19 cellular contexts compared by ENCODE assay signal in genomic region chr6:105042648-105043047, GRCh38.
DNase-seq lines count a peak whose midpoint lies in the region; ATAC-seq, FAIRE-seq and TF ChIP-seq lines count a peak whose summit lies in the region.
"Had no signal": no experiment of that assay in that cellular context is flagged by ENCODE, and none has a peak within 500 bp of the region (broad histone marks: within the 10 kb centered on the region; RNA-seq: fewer than 3 reads in every experiment).

No MANE protein-coding gene starts in this region.

- DNase-seq in A549 (ENCODE audit: low read depth in 1 of 2, low spot score in 1 of 2) (no peak), astrocyte (ENCODE audit: low read depth) (no peak), mesothelial cell of epicardium (ENCODE audit: low spot score in 2 of 2, unreplicated experiment in 2 of 2) (no peak), KG1 (lab: John Stamatoyannopoulos, UW) (no peak), NCI-H1105 (lab: John Stamatoyannopoulos, UW) (no peak), kidney glomerular epithelial cell (lab: John Stamatoyannopoulos, UW) (no peak)
- DNase-seq in CD4-positive, alpha-beta memory T cell = no peak
- DNase-seq: C1 segment of cervical spinal cord, GDM1, NCI-H1048, NCI-H146, NCI-H2081, NCI-H510A, NCI-H82 had no signal

- peak overlapping the region; percentile 24; the same call in 2 of the 3 replicates for H3K4me2 ChIP-seq in A549
- no peak overlapping the region for H3K4me2 ChIP-seq in astrocyte (ENCODE audit: low read length)

- H3K27ac ChIP-seq in A549 (peak overlapping the region; percentile 11 to 56; a peak in 2 of 6 replicates), KOPT-K1 (ENCODE audit: low read depth, low read length, poor library complexity, severe bottlenecking) (peak overlapping the region; percentile 7), astrocyte (ENCODE audit: low read depth, low read length) (no peak overlapping the region)
- no peak overlapping the region for H3K27ac ChIP-seq in CD4-positive, alpha-beta memory T cell (ENCODE audit: low read depth, low read length)

- CTCF ChIA-PET in A549 (lab: Yijun Ruan, JAX) = interaction anchor here (0.7 to 1.3 kb wide), 3 partner anchors 36 to 253 kb away, joined by 3 to 6 read pairs (median 4); no protein-coding TSS in a partner anchor
- CTCF ChIA-PET in CD4-positive, alpha-beta memory T cell (lab: Charles Lee; ENCODE audit: partially characterized antibody) = no interaction called here

- H3K9ac ChIP-seq in astrocyte (ENCODE audit: low read length) = no peak overlapping the region

- no peaks in the 10 kb centered on the region for H3K36me3 Mint-ChIP-seq in astrocyte (ENCODE audit: low read depth, unreplicated experiment)
- H3K36me3 Mint-ChIP-seq in mesothelial cell of epicardium = peaks cover 7% of the 10 kb centered on the region
- no peaks in the 10 kb centered on the region for H3K36me3 Mint-ChIP-seq in CD4-positive, alpha-beta memory T cell

- no peak for TF ChIP-seq POLR2A in A549 (IDR thresholded peaks at IDR 0.05; ENCODE audit: low read length)

- TF ChIP-seq CTCF in A549 (IDR thresholded peaks at IDR 0.05) (no peak), astrocyte (IDR thresholded peaks at IDR 0.05; ENCODE audit: insufficient read depth, low read depth, low read length) (no peak), mesothelial cell of epicardium (IDR thresholded peaks at IDR 0.05; ENCODE audit: unreplicated experiment) (no peak)

- H3K36me3 ChIP-seq in KOPT-K1 (ENCODE audit: insufficient read depth, low read length) (peaks cover 12% of the 10 kb centered on the region), astrocyte (ENCODE audit: insufficient read depth, low read length) (no peaks in the 10 kb centered on the region)
- H3K36me3 ChIP-seq in CD4-positive, alpha-beta memory T cell (ENCODE audit: insufficient read depth, low read length) = no peaks in the 10 kb centered on the region

- H3K27me3 Mint-ChIP-seq in astrocyte (ENCODE audit: low read depth, unreplicated experiment) = no peaks in the 10 kb centered on the region
- no peaks in the 10 kb centered on the region for H3K27me3 Mint-ChIP-seq in mesothelial cell of epicardium (ENCODE audit: low read depth)
- H3K27me3 Mint-ChIP-seq in CD4-positive, alpha-beta memory T cell = peaks cover 4 to 5% of the 10 kb centered on the region in 2 donors

- no peak; a peak in 1 of 6 replicates for ATAC-seq in A549
- ATAC-seq: Panc1 had no signal

- POLR2A ChIA-PET in A549 (lab: Yijun Ruan, JAX) = no interaction called here
- POLR2A ChIA-PET in CD4-positive, alpha-beta memory T cell (lab: Charles Lee; ENCODE audit: partially characterized antibody) = no interaction called here

- H3K79me2 ChIP-seq in astrocyte (ENCODE audit: insufficient read depth, low read length) = no peaks in the 10 kb centered on the region

- no peaks in the 10 kb centered on the region for H3K9me3 ChIP-seq in A549
- H3K9me3 ChIP-seq in KOPT-K1 (ENCODE audit: insufficient read depth, low read length, poor library complexity, severe bottlenecking) = peaks cover 6% of the 10 kb centered on the region
- H3K9me3 ChIP-seq in astrocyte (ENCODE audit: insufficient read depth, low read depth, low read length) = no peaks in the 10 kb centered on the region
- no peaks in the 10 kb centered on the region for H3K9me3 ChIP-seq in CD4-positive, alpha-beta memory T cell (ENCODE audit: control insufficient read depth in 1 of 2, low read length in 2 of 2)

- H3K9me3 Mint-ChIP-seq in astrocyte (ENCODE audit: unreplicated experiment) (no peaks in the 10 kb centered on the region), mesothelial cell of epicardium (no peaks in the 10 kb centered on the region)
- H3K9me3 Mint-ChIP-seq in CD4-positive, alpha-beta memory T cell = peaks cover 0 to 1% (median 0%) of the 10 kb centered on the region in 8 donors

- H3K27ac Mint-ChIP-seq in astrocyte (ENCODE audit: unreplicated experiment) = peak overlapping the region; percentile 18
- H3K27ac Mint-ChIP-seq in mesothelial cell of epicardium = peak overlapping the region; percentile 97
- no peak overlapping the region for H3K27ac Mint-ChIP-seq in CD4-positive, alpha-beta memory T cell

- no peaks in the 10 kb centered on the region for H4K20me1 ChIP-seq in astrocyte (ENCODE audit: insufficient read depth, low read length)

- peaks cover 14% of the 10 kb centered on the region for H3K4me1 Mint-ChIP-seq in astrocyte (ENCODE audit: low read depth, unreplicated experiment)
- H3K4me1 Mint-ChIP-seq in mesothelial cell of epicardium = peaks cover 30% of the 10 kb centered on the region
- no peaks in the 10 kb centered on the region for H3K4me1 Mint-ChIP-seq in CD4-positive, alpha-beta memory T cell

- no peaks in the 10 kb centered on the region for H3K27me3 ChIP-seq in astrocyte (ENCODE audit: insufficient read depth, low read length)
- H3K27me3 ChIP-seq in CD4-positive, alpha-beta memory T cell (ENCODE audit: insufficient read depth, low read length) = no peaks in the 10 kb centered on the region

- H2AFZ ChIP-seq in astrocyte (ENCODE audit: low read depth, low read length) = no peak overlapping the region

- no peak overlapping the region for H3K4me3 ChIP-seq in A549
- no peak overlapping the region for H3K4me3 ChIP-seq in astrocyte (ENCODE audit: insufficient read depth, low read depth, low read length)
- H3K4me3 ChIP-seq in CD4-positive, alpha-beta memory T cell (ENCODE audit: low read length in 2 of 2) = no peak overlapping the region
- H3K4me3 ChIP-seq: GM12878 had no signal

- intact Hi-C loops in CD4-positive, alpha-beta memory T cell (cut with micrococcal nuclease) = no loop called here

- no peak for FAIRE-seq in A549 (lab: Jason Lieb, UNC)
- no peak for FAIRE-seq in astrocyte (lab: Jason Lieb, UNC)
- FAIRE-seq: GM12878, GM18507, H54 had no signal

- TF ChIP-seq EP300 in A549 (IDR thresholded peaks at IDR 0.05) = no peak

- H3K4me3 Mint-ChIP-seq in astrocyte (ENCODE audit: unreplicated experiment) (no peak overlapping the region), mesothelial cell of epicardium (no peak overlapping the region)
- no peak overlapping the region for H3K4me3 Mint-ChIP-seq in CD4-positive, alpha-beta memory T cell

- TF ChIP-seq RAD21 in A549 (conservative IDR thresholded peaks at IDR 0.05 in 1 of 2, IDR thresholded peaks at IDR 0.05 in 1 of 2) = no peak

- H3K4me1 ChIP-seq in A549 (peaks cover 37% of the 10 kb centered on the region), astrocyte (ENCODE audit: insufficient read depth, low read length) (peaks cover 8% of the 10 kb centered on the region)
- H3K4me1 ChIP-seq in CD4-positive, alpha-beta memory T cell (ENCODE audit: insufficient read depth, low read length) = no peaks in the 10 kb centered on the region

TF ChIP-seq in A549, 52 proteins besides CTCF, POLR2A, EP300 and RAD21:
- no peak for TF ChIP-seq USF2 (IDR thresholded peaks at IDR 0.05)
- TF ChIP-seq PHF8 (IDR thresholded peaks at IDR 0.05; ENCODE audit: borderline replicate concordance, low read depth) = no peak
- TF ChIP-seq ZFP36 (IDR thresholded peaks at IDR 0.05; ENCODE audit: borderline replicate concordance, partially characterized antibody) = no peak
- TF ChIP-seq SREBF2 (IDR thresholded peaks at IDR 0.05) = no peak
- TF ChIP-seq HOXB13 (CRISPR knock-in tag; IDR thresholded peaks at IDR 0.05; ENCODE audit: low read depth) = no peak
- TF ChIP-seq MYC (IDR thresholded peaks at IDR 0.05; ENCODE audit: borderline replicate concordance, low read length) = no peak
- no peak for TF ChIP-seq EHF (CRISPR knock-in tag; IDR thresholded peaks at IDR 0.05)
- TF ChIP-seq MAX (IDR thresholded peaks at IDR 0.05) = no peak
- TF ChIP-seq HEYL (CRISPR knock-in tag; IDR thresholded peaks at IDR 0.05) = no peak
- TF ChIP-seq CEBPB (IDR thresholded peaks at IDR 0.05) = no peak
- TF ChIP-seq CBX2 (IDR thresholded peaks at IDR 0.05; ENCODE audit: borderline replicate concordance, low read depth) = no peak

Comparison
In these comparisons a context has a peak if more than half of its experiments do, and no peak if none do; other contexts are left out.
1. H3K27ac ChIP-seq: peak in A549 (2 of 2) and KOPT-K1 (single experiment); none in astrocyte (single experiment) and CD4-positive, alpha-beta memory T cell (single experiment).
2. H3K27ac Mint-ChIP-seq: peak in astrocyte (single experiment) and mesothelial cell of epicardium (single experiment); none in CD4-positive, alpha-beta memory T cell (0 of 7).